10 cellular contexts compared by ENCODE assay signal in genomic region chr7:6526997-6527378, GRCh38. TPM values are rescaled to one million over a fixed set of nuclear protein-coding genes. Genes with fewer than 3 reads are reported as not detected.
DNase-seq lines count a peak whose midpoint lies in the region; ATAC-seq and TF ChIP-seq lines count a peak whose summit lies in the region.
"Had no signal": no experiment of that assay in that cellular context is flagged by ENCODE, and none has a peak within 500 bp of the region (broad histone marks: within the 10 kb centered on the region; RNA-seq: fewer than 3 reads in every experiment).

No MANE protein-coding gene starts in this region.

- H3K4ac ChIP-seq in IMR-90 (ENCODE audit: low read depth, low read length) = no peak overlapping the region

- peak; percentile 18; the same call in 1 of the 2 replicates for ATAC-seq in IMR-90 (ENCODE audit: low read depth)
- ATAC-seq in natural killer cell treated with Interleukin-12 subunit alpha and Interleukin-12 subunit beta and Interleukin-15 and Interleukin-18, amount 100 ng/mL, for 72 hours = no peak

- H3K27ac ChIP-seq in ACC112 (ENCODE audit: low read depth, low read length) = no peak overlapping the region
- H3K27ac ChIP-seq in IMR-90 (ENCODE audit: insufficient read depth, low read length) = no peak overlapping the region
- H3K27ac ChIP-seq in ectodermal cell (ENCODE audit: insufficient read depth, low read depth, low read length, poor library complexity, severe bottlenecking) = no peak overlapping the region
- H3K27ac ChIP-seq: transverse colon had no signal

- no peak overlapping the region for H2BK20ac ChIP-seq in IMR-90 (ENCODE audit: low read depth, low read length)

- no peaks in the 10 kb centered on the region for H3K9me1 ChIP-seq in IMR-90 (ENCODE audit: insufficient read depth, low read length)

- H3K4me1 ChIP-seq in ACC112 (ENCODE audit: control insufficient read depth, insufficient read depth, low read length, unreplicated experiment) = no peaks in the 10 kb centered on the region
- no peaks in the 10 kb centered on the region for H3K4me1 ChIP-seq in IMR-90 (ENCODE audit: control insufficient read depth, insufficient read depth, low read length)
- H3K4me1 ChIP-seq in ectodermal cell (ENCODE audit: control insufficient read depth, insufficient read depth, low read length) = peaks cover 6% of the 10 kb centered on the region

- no peak overlapping the region for H2BK15ac ChIP-seq in IMR-90 (ENCODE audit: low read depth, low read length)

- WGBS in IMR-90 (ENCODE audit: extremely low coverage in 2 of 2, insufficient read length in 1 of 2), 2 experiments = 20% methylated on average over 3 of the region's 12 CpGs; no CpG with 5 or more reads in 1 of the 2 experiments
- WGBS in ectodermal cell, 2 experiments = 52 to 59% methylated on average over 12 of the region's 12 CpGs

- H3K79me1 ChIP-seq in IMR-90 (ENCODE audit: low read depth in 1 of 2, low read length in 2 of 2) = no peaks in the 10 kb centered on the region

- no peak overlapping the region for H2AK5ac ChIP-seq in IMR-90 (ENCODE audit: low read depth, low read length)

- H4K8ac ChIP-seq in IMR-90 (ENCODE audit: low read depth in 2 of 2, low read length in 2 of 2) = no peak overlapping the region

- dilution Hi-C loops in IMR-90 (cut with HindIII; ENCODE audit: low sequenced_read_pairs, unreplicated experiment) = no loop called here

- no peaks in the 10 kb centered on the region for H3K9me3 ChIP-seq in IMR-90 (ENCODE audit: control insufficient read depth, insufficient read depth, low read length)
- no peaks in the 10 kb centered on the region for H3K9me3 ChIP-seq in ectodermal cell (ENCODE audit: control insufficient read depth, low read length)
- H3K9me3 ChIP-seq: transverse colon had no signal

- 0 out of 2 replicates have a peak overlapping the region, but pooled peaks have one; percentile 73 for H3K4me2 ChIP-seq in IMR-90 (ENCODE audit: low read depth, low read length)

- no peak overlapping the region for H4K91ac ChIP-seq in IMR-90 (ENCODE audit: insufficient read depth, low read depth, low read length)

- no peaks in the 10 kb centered on the region for H4K20me1 ChIP-seq in IMR-90 (ENCODE audit: insufficient read depth, low read length)

- no peak for TF ChIP-seq RAD21 in IMR-90 (IDR thresholded peaks at IDR 0.05; ENCODE audit: low read length)

- H3K14ac ChIP-seq in IMR-90 (replicated peaks; ENCODE audit: low read depth, low read length) = no peak overlapping the region

- no peak overlapping the region for H3K27ac Mint-ChIP-seq in natural killer cell treated with Interleukin-12 subunit alpha and Interleukin-12 subunit beta and Interleukin-15 and Interleukin-18, amount 100 ng/mL, for 72 hours

- no peak overlapping the region for H3K23ac ChIP-seq in IMR-90 (ENCODE audit: low read depth, low read length)

- in situ Hi-C loops in IMR-90 (cut with MboI; ENCODE audit: low sequenced_read_pairs) = no loop called here

- no peak for TF ChIP-seq POLR2A in IMR-90 (IDR thresholded peaks at IDR 0.05; ENCODE audit: low read depth, low read length)

- no peak overlapping the region for H3K9ac ChIP-seq in IMR-90 (ENCODE audit: low read depth, low read length)

- DNase-seq in IMR-90 (no peak), GM10266 (ENCODE audit: extremely low spot score) (no peak), NCI-H526 (lab: John Stamatoyannopoulos, UW) (no peak), NOMO-1 treated with dmso at 0.1 percent for 144 hours (lab: John Stamatoyannopoulos, UW; ENCODE audit: unreplicated experiment) (no peak)
- DNase-seq in natural killer cell treated with Interleukin-12 subunit alpha and Interleukin-12 subunit beta and Interleukin-15 and Interleukin-18, amount 100 ng/mL, for 72 hours (ENCODE audit: low spot score) = no peak
- DNase-seq in activated naive CD4-positive, alpha-beta T cell treated with Interleukin-2 at 50 U/mL for 16 hours = no peak

- peak overlapping the region; percentile 74; the same call in 1 of the 2 replicates for H3K4me3 ChIP-seq in ACC112 (ENCODE audit: low read depth, low read length)
- peak overlapping the region; percentile 24; the same call in 1 of the 2 replicates for H3K4me3 ChIP-seq in IMR-90 (ENCODE audit: insufficient read depth, low read depth, low read length)
- H3K4me3 ChIP-seq in ectodermal cell (ENCODE audit: insufficient read depth, low read depth, low read length) = peak overlapping the region; percentile 29

- H3K4me1 Mint-ChIP-seq in natural killer cell treated with Interleukin-12 subunit alpha and Interleukin-12 subunit beta and Interleukin-15 and Interleukin-18, amount 100 ng/mL, for 72 hours (ENCODE audit: low read depth in 2 of 2) = peaks cover 8 to 13% of the 10 kb centered on the region in 2 donors

- POLR2A ChIA-PET in IMR-90 (lab: Charles Lee; ENCODE audit: unreplicated experiment) = no interaction called here

- H3K27me3 Mint-ChIP-seq in natural killer cell treated with Interleukin-12 subunit alpha and Interleukin-12 subunit beta and Interleukin-15 and Interleukin-18, amount 100 ng/mL, for 72 hours = peaks cover 17 to 25% of the 10 kb centered on the region in 2 donors

- H2BK120ac ChIP-seq in IMR-90 (ENCODE audit: low read depth, low read length) = no peak overlapping the region

- intact Hi-C loops in IMR-90 (cut with micrococcal nuclease) = no loop called here

- no peak overlapping the region for H2BK5ac ChIP-seq in IMR-90 (ENCODE audit: low read depth, low read length, poor library complexity, severe bottlenecking)

- H3K36me3 Mint-ChIP-seq in natural killer cell treated with Interleukin-12 subunit alpha and Interleukin-12 subunit beta and Interleukin-15 and Interleukin-18, amount 100 ng/mL, for 72 hours = no peaks in the 10 kb centered on the region

- CTCF ChIA-PET in IMR-90 (lab: Yijun Ruan, JAX) = interaction anchor here (0.6 kb wide), 2 partner anchors 73 to 994 kb away, joined by 3 to 4 read pairs; no protein-coding TSS in a partner anchor

- peak overlapping the region; percentile 72 for H2AK9ac ChIP-seq in IMR-90 (replicated peaks; ENCODE audit: low read depth, low read length, poor library complexity)

- no peaks in the 10 kb centered on the region for H3K36me3 ChIP-seq in ACC112 (ENCODE audit: insufficient read depth, low read length)
- H3K36me3 ChIP-seq in IMR-90 (ENCODE audit: control insufficient read depth, insufficient read depth, low read length) = no peaks in the 10 kb centered on the region
- H3K36me3 ChIP-seq in ectodermal cell (ENCODE audit: control insufficient read depth, insufficient read depth, low read length) = no peaks in the 10 kb centered on the region
- H3K36me3 ChIP-seq: transverse colon had no signal

- no TSS peak for BruUV-seq in IMR-90 (replicated peaks; lab: Mats Ljungman, UMichigan)

- no peak overlapping the region for H3K56ac ChIP-seq in IMR-90 (ENCODE audit: extremely low read depth, insufficient read depth, low read length)

- no peaks in the 10 kb centered on the region for H3K79me2 ChIP-seq in ACC112 (ENCODE audit: control insufficient read depth, insufficient read depth, low read length, unreplicated experiment)

- H4K5ac ChIP-seq in IMR-90 (ENCODE audit: low read depth, low read length) = no peak overlapping the region

- peaks cover 67% of the 10 kb centered on the region for H3K27me3 ChIP-seq in ACC112 (ENCODE audit: insufficient read depth, low read length)
- H3K27me3 ChIP-seq in IMR-90 (ENCODE audit: control insufficient read depth, insufficient read depth, low read length) = peaks cover 47% of the 10 kb centered on the region
- H3K27me3 ChIP-seq in ectodermal cell (ENCODE audit: control insufficient read depth, insufficient read depth, low read length, poor library complexity, severe bottlenecking) = peaks cover 74% of the 10 kb centered on the region

- no peak for TF ChIP-seq CTCF in IMR-90 (conservative IDR thresholded peaks at IDR 0.05; ENCODE audit: low read depth, low read length)
- TF ChIP-seq CTCF in GM10266 (IDR thresholded peaks at IDR 0.05; ENCODE audit: control insufficient read depth, insufficient read depth, low read depth, missing control alignments) = no peak

- H3K18ac ChIP-seq in IMR-90 (ENCODE audit: low read depth, low read length) = no peak overlapping the region

- no peaks in the 10 kb centered on the region for H3K9me3 Mint-ChIP-seq in natural killer cell treated with Interleukin-12 subunit alpha and Interleukin-12 subunit beta and Interleukin-15 and Interleukin-18, amount 100 ng/mL, for 72 hours

- H3K4me3 Mint-ChIP-seq in natural killer cell treated with Interleukin-12 subunit alpha and Interleukin-12 subunit beta and Interleukin-15 and Interleukin-18, amount 100 ng/mL, for 72 hours = peak overlapping the region; percentile 55

- H2AFZ ChIP-seq in ACC112 (ENCODE audit: low read length, unreplicated experiment) (no peak overlapping the region), IMR-90 (replicated peaks; ENCODE audit: low read length, poor library complexity) (peak overlapping the region; percentile 91)

RNA-seq across cellular contexts. Expression of gene GRID2IP, which starts 24.3 kb away (rescaled TPM):
- total RNA-seq in IMR-90 (2012; rRNA removed) = not detected in 2 replicates
- polyA plus RNA-seq in IMR-90 (2012; rRNA removed) = not detected in 2 replicates
- polyA plus RNA-seq in IMR-90 (2012; cell fraction: cytosol; rRNA removed) = not detected in 2 replicates
- polyA plus RNA-seq in IMR-90 (2012; cell fraction: nucleus; rRNA removed; ENCODE audit: low replicate concordance) = 0.02 and 0.05 TPM in 2 replicates
- polyA plus RNA-seq in ectodermal cell (2013, experiment 1 of 4) = 0.17 TPM
- polyA plus RNA-seq in ectodermal cell (2013, experiment 2 of 4) = 0.23 TPM
- polyA plus RNA-seq in ectodermal cell (2013, experiment 3 of 4) = 0.32 TPM
- 0.20 TPM for polyA plus RNA-seq in ectodermal cell (2013, experiment 4 of 4)
- under 1 TPM in 1 of 2 donors, not detected in 1; 0.29 TPM for total RNA-seq in natural killer cell treated with Interleukin-12 subunit alpha and Interleukin-12 subunit beta and Interleukin-15 and Interleukin-18, amount 100 ng/mL, for 72 hours
- total RNA-seq: RPMI7951 had no signal

RNA-seq across cellular contexts. Expression of gene KDELR2, which starts 43.0 kb away (rescaled TPM):
- total RNA-seq in IMR-90 (2012; rRNA removed) = 162 and 259 TPM in 2 replicates
- 226 and 237 TPM in 2 replicates for polyA plus RNA-seq in IMR-90 (2012; rRNA removed)
- 118 and 149 TPM in 2 replicates for polyA plus RNA-seq in IMR-90 (2012; cell fraction: cytosol; rRNA removed)
- polyA plus RNA-seq in IMR-90 (2012; cell fraction: nucleus; rRNA removed; ENCODE audit: low replicate concordance) = 74.5 and 135 TPM in 2 replicates
- 103 TPM for polyA plus RNA-seq in ectodermal cell (2013, experiment 1 of 4)
- 100 TPM for polyA plus RNA-seq in ectodermal cell (2013, experiment 2 of 4)
- 81.4 TPM for polyA plus RNA-seq in ectodermal cell (2013, experiment 3 of 4)
- polyA plus RNA-seq in ectodermal cell (2013, experiment 4 of 4) = 82.3 TPM
- total RNA-seq in natural killer cell treated with Interleukin-12 subunit alpha and Interleukin-12 subunit beta and Interleukin-15 and Interleukin-18, amount 100 ng/mL, for 72 hours = 100 to 1,000 TPM; 123 to 147 TPM

RNA-seq across cellular contexts. Expression of gene ZDHHC4, which starts 50.3 kb away (rescaled TPM):
- total RNA-seq in IMR-90 (2012; rRNA removed) = 40.0 and 58.3 TPM in 2 replicates
- polyA plus RNA-seq in IMR-90 (2012; rRNA removed) = 42.4 and 43.9 TPM in 2 replicates
- 44.3 and 54.2 TPM in 2 replicates for polyA plus RNA-seq in IMR-90 (2012; cell fraction: cytosol; rRNA removed)
- 21.2 and 39.8 TPM in 2 replicates for polyA plus RNA-seq in IMR-90 (2012; cell fraction: nucleus; rRNA removed; ENCODE audit: low replicate concordance)
- polyA plus RNA-seq in ectodermal cell (2013, experiment 1 of 4) = 73.2 TPM
- 85.9 TPM for polyA plus RNA-seq in ectodermal cell (2013, experiment 2 of 4)
- polyA plus RNA-seq in ectodermal cell (2013, experiment 3 of 4) = 66.1 TPM
- 76.0 TPM for polyA plus RNA-seq in ectodermal cell (2013, experiment 4 of 4)
- total RNA-seq in natural killer cell treated with Interleukin-12 subunit alpha and Interleukin-12 subunit beta and Interleukin-15 and Interleukin-18, amount 100 ng/mL, for 72 hours = 10 to 100 TPM; 20.6 to 33.5 TPM

Comparison
In these comparisons a context has a peak if more than half of its experiments do, and no peak if none do; other contexts are left out.
1. H3K4me3 ChIP-seq: peak in every context shown above with its lines; median percentile 74 in ACC112; 29 in ectodermal cell; 24 in IMR-90.